23 cellular contexts compared by ENCODE assay signal in genomic region chr20:45588800-45589199, GRCh38. TPM values are rescaled to one million over a fixed set of nuclear protein-coding genes. Genes with fewer than 3 reads are reported as not detected.
A peak's percentile ranks its signal among the peaks of the same experiment; 100 is the strongest.
DNase-seq lines count a peak whose midpoint lies in the region; ATAC-seq and TF ChIP-seq lines count a peak whose summit lies in the region.
"Had no signal": no experiment of that assay in that cellular context is flagged by ENCODE, and none has a peak within 500 bp of the region (broad histone marks: within the 10 kb centered on the region; RNA-seq: fewer than 3 reads in every experiment).

No MANE protein-coding gene starts in this region.

- H3K4me1 Mint-ChIP-seq in WTC11 = peaks cover 10% of the 10 kb centered on the region
- H3K4me1 Mint-ChIP-seq: CD4-positive, CD25-positive, alpha-beta regulatory T cell had no signal

- POLR2A ChIA-PET in HEK293 (lab: Yijun Ruan, JAX) = no interaction called here
- POLR2A ChIA-PET in WTC11 (lab: Charles Lee) = no interaction called here

- peaks cover 5% of the 10 kb centered on the region; the same call in 1 of the 2 replicates for H3K27me3 Mint-ChIP-seq in WTC11 (ENCODE audit: low read depth)

- CTCF ChIA-PET in HEK293 (lab: Yijun Ruan, JAX) (interaction anchor here (2.1 kb wide), 1 partner anchor 182 kb away, joined by 11 read pairs; no protein-coding TSS in a partner anchor), WTC11 (lab: Charles Lee) (interaction anchor here (1.2 kb wide), 1 partner anchor 41 kb away, joined by 3 read pairs; the partner anchor contains the start of gene WFDC10A)

- no peaks in the 10 kb centered on the region for H3K36me3 ChIP-seq in HEK293 (ENCODE audit: control insufficient read depth in 2 of 2, insufficient read depth in 1 of 2, low read length in 2 of 2)
- H3K36me3 ChIP-seq: BE2C had no signal

- H3K4me3 Mint-ChIP-seq in WTC11 = no peak overlapping the region
- H3K4me3 Mint-ChIP-seq: CD4-positive, CD25-positive, alpha-beta regulatory T cell had no signal

- ATAC-seq in WTC11 (no peak), GM18909 (IDR thresholded peaks at IDR 0.05; ENCODE audit: poor library complexity, unreplicated experiment) (no peak)
- ATAC-seq: GM12878, SK-N-SH treated with all-trans-retinoic acid at 6 μM for 48 hours had no signal

- H3K9me3 ChIP-seq in HEK293 (ENCODE audit: control insufficient read depth, insufficient read depth, low read depth, low read length) = no peaks in the 10 kb centered on the region
- H3K9me3 ChIP-seq: BE2C had no signal

- no peaks in the 10 kb centered on the region for H3K4me1 ChIP-seq in HEK293 (ENCODE audit: control insufficient read depth, insufficient read depth, low read length)
- H3K4me1 ChIP-seq: BE2C had no signal

- H3K36me3 Mint-ChIP-seq in WTC11 = peaks cover 15% of the 10 kb centered on the region
- H3K36me3 Mint-ChIP-seq: CD4-positive, CD25-positive, alpha-beta regulatory T cell had no signal

- peak; percentile 25 for DNase-seq in EL
- DNase-seq in WTC11 (ENCODE audit: low spot score) = no peak
- peak; percentile 24 for DNase-seq in kidney tubule cell (ENCODE audit: low spot score)
- DNase-seq in GOT3 (lab: John Stamatoyannopoulos, UW) = no peak
- DNase-seq in LoVo (ENCODE audit: low spot score) = no peak
- no peak for DNase-seq in stimulated activated CD4-positive, alpha-beta T cell treated with anti-CD3 and anti-CD28 coated beads, Interleukin-2, amount 100 ng/mL, for 24 hours
- DNase-seq: BE2C; CD4-positive, CD25-positive, alpha-beta regulatory T cell; DMS79; H7; KG1; MV-4-11; NCI-H1417 treated with DMSO at 0.1 percent for 48 hours; NCI-H187 treated with DMSO at 0.1 percent for 48 hours; NCI-H2107; NCI-H510A; NCI-H748 treated with DMSO at 0.1 percent for 48 hours had no signal

- TF ChIP-seq CTCF in HEK293 (tag by site-specific recombination; IDR thresholded peaks at IDR 0.05) = no peak
- TF ChIP-seq CTCF in WTC11 (IDR thresholded peaks at IDR 0.05) = no peak

- no peak overlapping the region for H3K4me3 ChIP-seq in HEK293 (ENCODE audit: low read depth, low read length)
- H3K4me3 ChIP-seq: GM12878 had no signal

- no peak overlapping the region for H3K27ac ChIP-seq in HEK293 (ENCODE audit: extremely low read depth, low read depth, low read length)
- H3K27ac ChIP-seq: HL-60 had no signal

- H3K27ac Mint-ChIP-seq in WTC11 = peak overlapping the region; percentile 1; the same call in 1 of the 2 replicates
- H3K27ac Mint-ChIP-seq: CD4-positive, CD25-positive, alpha-beta regulatory T cell had no signal

- peaks cover 25% of the 10 kb centered on the region for H3K9me3 Mint-ChIP-seq in WTC11

TF ChIP-seq in HEK293, 187 proteins besides CTCF, POLR2A, EP300 and RAD21:
- TF ChIP-seq ZNF707 (tag by site-specific recombination; IDR thresholded peaks at IDR 0.05) (no peak), PRDM1 (tag by site-specific recombination; IDR thresholded peaks at IDR 0.05) (0 out of 2 replicates have a peak, but pooled peaks have one; percentile 18)

TF ChIP-seq in WTC11, 78 proteins besides CTCF, POLR2A, EP300 and RAD21:
- TF ChIP-seq FOXP1 (CRISPR knock-in tag; IDR thresholded peaks at IDR 0.05; ENCODE audit: borderline replicate concordance) (no peak), ATF2 (CRISPR knock-in tag; IDR thresholded peaks at IDR 0.05; ENCODE audit: borderline replicate concordance, low read depth) (no peak), NR3C1 (CRISPR knock-in tag; conservative IDR thresholded peaks at IDR 0.05; ENCODE audit: low read depth) (no peak), ZNF232 (CRISPR knock-in tag; IDR thresholded peaks at IDR 0.05) (no peak), CREM (CRISPR knock-in tag; IDR thresholded peaks at IDR 0.05) (no peak), TP53 (CRISPR knock-in tag; IDR thresholded peaks at IDR 0.05) (no peak), ATF6 (CRISPR knock-in tag; IDR thresholded peaks at IDR 0.05) (no peak)

RNA-seq across cellular contexts. Expression of gene WFDC8, which starts 9.7 kb away (rescaled TPM):
- total RNA-seq in WTC11 (2021) = not detected in 3 replicates
- total RNA-seq: CD4-positive, CD25-positive, alpha-beta regulatory T cell; GM12878; H7; HT-29 had no signal

RNA-seq across cellular contexts. Expression of gene WFDC10A, which starts 40.7 kb away (rescaled TPM):
- 0.37 TPM in 1 of 3 replicates, not detected in the others for total RNA-seq in WTC11 (2021)
- total RNA-seq: CD4-positive, CD25-positive, alpha-beta regulatory T cell; GM12878; H7; HT-29 had no signal

RNA-seq across cellular contexts. Expression of gene EPPIN, which starts 41.6 kb away (rescaled TPM):
- total RNA-seq in WTC11 (2021) = 0.16 to 0.26 TPM (median 0.23 TPM) in 3 replicates
- total RNA-seq: CD4-positive, CD25-positive, alpha-beta regulatory T cell; GM12878; HT-29 had no signal

RNA-seq across cellular contexts. Expression of gene WFDC9, which starts 42.3 kb away (rescaled TPM):
- total RNA-seq in WTC11 (2021) = not detected in 3 replicates
- total RNA-seq: CD4-positive, CD25-positive, alpha-beta regulatory T cell; GM12878; H7; HT-29 had no signal

RNA-seq across cellular contexts. Expression of gene WFDC6, which starts 49.5 kb away (rescaled TPM):
- total RNA-seq in WTC11 (2021) = not detected in 3 replicates
- total RNA-seq: CD4-positive, CD25-positive, alpha-beta regulatory T cell; GM12878; H7; HT-29 had no signal

Comparison
In these comparisons a context has a peak if more than half of its experiments do, and no peak if none do; other contexts are left out.
1. DNase-seq: peak in EL (single experiment) and kidney tubule cell (single experiment); none in WTC11 (single experiment), GOT3 (single experiment), LoVo (single experiment) and stimulated activated CD4-positive, alpha-beta T cell treated with anti-CD3 and anti-CD28 coated beads, Interleukin-2, amount 100 ng/mL, for 24 hours (0 of 2).